Comparison of ENCODE assay signal across 1 cellular context in the genomic region with DNA sequence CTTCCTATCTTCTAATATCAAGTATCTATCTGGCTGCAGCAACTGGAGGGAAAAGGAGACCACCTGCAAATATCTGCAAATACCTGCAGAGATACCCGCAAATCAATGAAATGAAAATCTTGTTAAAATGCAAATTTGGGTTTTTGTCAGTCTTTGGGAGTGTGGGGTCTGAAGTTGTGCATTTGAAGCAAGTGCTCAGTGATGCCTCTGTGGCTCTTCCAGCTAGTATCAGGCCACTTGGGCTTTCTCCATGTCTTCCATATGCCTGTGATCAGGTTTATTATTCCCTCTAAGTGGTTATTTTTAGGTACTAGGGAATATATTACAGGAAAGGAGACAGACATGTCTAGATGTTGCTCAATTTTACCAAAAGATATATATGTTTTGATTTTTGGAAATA.
TF ChIP-seq lines count a peak whose summit lies in the region.

No MANE protein-coding gene starts in this region.

TF ChIP-seq in GM23338, 12 proteins besides CTCF, POLR2A, EP300 and RAD21:
- TF ChIP-seq, protein P1, sequence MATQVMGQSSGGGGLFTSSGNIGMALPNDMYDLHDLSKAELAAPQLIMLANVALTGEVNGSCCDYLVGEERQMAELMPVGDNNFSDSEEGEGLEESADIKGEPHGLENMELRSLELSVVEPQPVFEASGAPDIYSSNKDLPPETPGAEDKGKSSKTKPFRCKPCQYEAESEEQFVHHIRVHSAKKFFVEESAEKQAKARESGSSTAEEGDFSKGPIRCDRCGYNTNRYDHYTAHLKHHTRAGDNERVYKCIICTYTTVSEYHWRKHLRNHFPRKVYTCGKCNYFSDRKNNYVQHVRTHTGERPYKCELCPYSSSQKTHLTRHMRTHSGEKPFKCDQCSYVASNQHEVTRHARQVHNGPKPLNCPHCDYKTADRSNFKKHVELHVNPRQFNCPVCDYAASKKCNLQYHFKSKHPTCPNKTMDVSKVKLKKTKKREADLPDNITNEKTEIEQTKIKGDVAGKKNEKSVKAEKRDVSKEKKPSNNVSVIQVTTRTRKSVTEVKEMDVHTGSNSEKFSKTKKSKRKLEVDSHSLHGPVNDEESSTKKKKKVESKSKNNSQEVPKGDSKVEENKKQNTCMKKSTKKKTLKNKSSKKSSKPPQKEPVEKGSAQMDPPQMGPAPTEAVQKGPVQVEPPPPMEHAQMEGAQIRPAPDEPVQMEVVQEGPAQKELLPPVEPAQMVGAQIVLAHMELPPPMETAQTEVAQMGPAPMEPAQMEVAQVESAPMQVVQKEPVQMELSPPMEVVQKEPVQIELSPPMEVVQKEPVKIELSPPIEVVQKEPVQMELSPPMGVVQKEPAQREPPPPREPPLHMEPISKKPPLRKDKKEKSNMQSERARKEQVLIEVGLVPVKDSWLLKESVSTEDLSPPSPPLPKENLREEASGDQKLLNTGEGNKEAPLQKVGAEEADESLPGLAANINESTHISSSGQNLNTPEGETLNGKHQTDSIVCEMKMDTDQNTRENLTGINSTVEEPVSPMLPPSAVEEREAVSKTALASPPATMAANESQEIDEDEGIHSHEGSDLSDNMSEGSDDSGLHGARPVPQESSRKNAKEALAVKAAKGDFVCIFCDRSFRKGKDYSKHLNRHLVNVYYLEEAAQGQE (IDR thresholded peaks at IDR 0.05; ENCODE audit: unreplicated experiment) = no peak
- TF ChIP-seq, protein P2, sequence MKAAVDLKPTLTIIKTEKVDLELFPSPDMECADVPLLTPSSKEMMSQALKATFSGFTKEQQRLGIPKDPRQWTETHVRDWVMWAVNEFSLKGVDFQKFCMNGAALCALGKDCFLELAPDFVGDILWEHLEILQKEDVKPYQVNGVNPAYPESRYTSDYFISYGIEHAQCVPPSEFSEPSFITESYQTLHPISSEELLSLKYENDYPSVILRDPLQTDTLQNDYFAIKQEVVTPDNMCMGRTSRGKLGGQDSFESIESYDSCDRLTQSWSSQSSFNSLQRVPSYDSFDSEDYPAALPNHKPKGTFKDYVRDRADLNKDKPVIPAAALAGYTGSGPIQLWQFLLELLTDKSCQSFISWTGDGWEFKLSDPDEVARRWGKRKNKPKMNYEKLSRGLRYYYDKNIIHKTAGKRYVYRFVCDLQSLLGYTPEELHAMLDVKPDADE (IDR thresholded peaks at IDR 0.05) = no peak
- no peak for TF ChIP-seq JUNB (IDR thresholded peaks at IDR 0.05; ENCODE audit: unreplicated experiment)
- TF ChIP-seq, protein P3, sequence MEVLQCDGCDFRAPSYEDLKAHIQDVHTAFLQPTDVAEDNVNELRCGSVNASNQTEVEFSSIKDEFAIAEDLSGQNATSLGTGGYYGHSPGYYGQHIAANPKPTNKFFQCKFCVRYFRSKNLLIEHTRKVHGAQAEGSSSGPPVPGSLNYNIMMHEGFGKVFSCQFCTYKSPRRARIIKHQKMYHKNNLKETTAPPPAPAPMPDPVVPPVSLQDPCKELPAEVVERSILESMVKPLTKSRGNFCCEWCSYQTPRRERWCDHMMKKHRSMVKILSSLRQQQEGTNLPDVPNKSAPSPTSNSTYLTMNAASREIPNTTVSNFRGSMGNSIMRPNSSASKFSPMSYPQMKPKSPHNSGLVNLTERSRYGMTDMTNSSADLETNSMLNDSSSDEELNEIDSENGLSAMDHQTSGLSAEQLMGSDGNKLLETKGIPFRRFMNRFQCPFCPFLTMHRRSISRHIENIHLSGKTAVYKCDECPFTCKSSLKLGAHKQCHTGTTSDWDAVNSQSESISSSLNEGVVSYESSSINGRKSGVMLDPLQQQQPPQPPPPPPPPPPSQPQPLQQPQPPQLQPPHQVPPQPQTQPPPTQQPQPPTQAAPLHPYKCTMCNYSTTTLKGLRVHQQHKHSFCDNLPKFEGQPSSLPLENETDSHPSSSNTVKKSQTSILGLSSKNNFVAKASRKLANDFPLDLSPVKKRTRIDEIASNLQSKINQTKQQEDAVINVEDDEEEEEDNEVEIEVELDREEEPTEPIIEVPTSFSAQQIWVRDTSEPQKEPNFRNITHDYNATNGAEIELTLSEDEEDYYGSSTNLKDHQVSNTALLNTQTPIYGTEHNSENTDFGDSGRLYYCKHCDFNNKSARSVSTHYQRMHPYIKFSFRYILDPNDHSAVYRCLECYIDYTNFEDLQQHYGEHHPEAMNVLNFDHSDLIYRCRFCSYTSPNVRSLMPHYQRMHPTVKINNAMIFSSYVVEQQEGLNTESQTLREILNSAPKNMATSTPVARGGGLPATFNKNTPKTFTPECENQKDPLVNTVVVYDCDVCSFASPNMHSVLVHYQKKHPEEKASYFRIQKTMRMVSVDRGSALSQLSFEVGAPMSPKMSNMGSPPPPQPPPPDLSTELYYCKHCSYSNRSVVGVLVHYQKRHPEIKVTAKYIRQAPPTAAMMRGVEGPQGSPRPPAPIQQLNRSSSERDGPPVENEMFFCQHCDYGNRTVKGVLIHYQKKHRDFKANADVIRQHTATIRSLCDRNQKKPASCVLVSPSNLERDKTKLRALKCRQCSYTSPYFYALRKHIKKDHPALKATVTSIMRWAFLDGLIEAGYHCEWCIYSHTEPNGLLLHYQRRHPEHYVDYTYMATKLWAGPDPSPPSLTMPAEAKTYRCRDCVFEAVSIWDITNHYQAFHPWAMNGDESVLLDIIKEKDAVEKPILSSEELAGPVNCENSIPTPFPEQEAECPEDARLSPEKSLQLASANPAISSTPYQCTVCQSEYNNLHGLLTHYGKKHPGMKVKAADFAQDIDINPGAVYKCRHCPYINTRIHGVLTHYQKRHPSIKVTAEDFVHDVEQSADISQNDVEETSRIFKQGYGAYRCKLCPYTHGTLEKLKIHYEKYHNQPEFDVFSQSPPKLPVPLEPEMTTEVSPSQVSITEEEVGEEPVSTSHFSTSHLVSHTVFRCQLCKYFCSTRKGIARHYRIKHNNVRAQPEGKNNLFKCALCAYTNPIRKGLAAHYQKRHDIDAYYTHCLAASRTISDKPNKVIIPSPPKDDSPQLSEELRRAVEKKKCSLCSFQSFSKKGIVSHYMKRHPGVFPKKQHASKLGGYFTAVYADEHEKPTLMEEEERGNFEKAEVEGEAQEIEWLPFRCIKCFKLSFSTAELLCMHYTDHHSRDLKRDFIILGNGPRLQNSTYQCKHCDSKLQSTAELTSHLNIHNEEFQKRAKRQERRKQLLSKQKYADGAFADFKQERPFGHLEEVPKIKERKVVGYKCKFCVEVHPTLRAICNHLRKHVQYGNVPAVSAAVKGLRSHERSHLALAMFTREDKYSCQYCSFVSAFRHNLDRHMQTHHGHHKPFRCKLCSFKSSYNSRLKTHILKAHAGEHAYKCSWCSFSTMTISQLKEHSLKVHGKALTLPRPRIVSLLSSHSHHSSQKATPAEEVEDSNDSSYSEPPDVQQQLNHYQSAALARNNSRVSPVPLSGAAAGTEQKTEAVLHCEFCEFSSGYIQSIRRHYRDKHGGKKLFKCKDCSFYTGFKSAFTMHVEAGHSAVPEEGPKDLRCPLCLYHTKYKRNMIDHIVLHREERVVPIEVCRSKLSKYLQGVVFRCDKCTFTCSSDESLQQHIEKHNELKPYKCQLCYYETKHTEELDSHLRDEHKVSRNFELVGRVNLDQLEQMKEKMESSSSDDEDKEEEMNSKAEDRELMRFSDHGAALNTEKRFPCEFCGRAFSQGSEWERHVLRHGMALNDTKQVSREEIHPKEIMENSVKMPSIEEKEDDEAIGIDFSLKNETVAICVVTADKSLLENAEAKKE (CRISPR knock-in tag; IDR thresholded peaks at IDR 0.05) = no peak
- TF ChIP-seq EZH2 (IDR thresholded peaks at IDR 0.05; ENCODE audit: low read depth, unreplicated experiment) = no peak
- no peak for TF ChIP-seq EZH2phosphoT487 (IDR thresholded peaks at IDR 0.05; ENCODE audit: unreplicated experiment)
- TF ChIP-seq STAT1 (IDR thresholded peaks at IDR 0.05; ENCODE audit: unreplicated experiment) = no peak
- TF ChIP-seq ZNF114 (CRISPR knock-in tag; IDR thresholded peaks at IDR 0.05) = no peak
- TF ChIP-seq POLR2AphosphoS5 (IDR thresholded peaks at IDR 0.05; ENCODE audit: low read depth) = no peak
- no peak for TF ChIP-seq ZNF331 (CRISPR knock-in tag; IDR thresholded peaks at IDR 0.05; ENCODE audit: low read depth)
- TF ChIP-seq NANOG (IDR thresholded peaks at IDR 0.05; ENCODE audit: borderline replicate concordance) = no peak
- no peak for TF ChIP-seq CREB1 (CRISPR knock-in tag; IDR thresholded peaks at IDR 0.05; ENCODE audit: low read depth)
